1 cellular context compared by ENCODE assay signal in genomic region chr2:53668624-53669026, GRCh38.
TF ChIP-seq lines count a peak whose summit lies in the region.

No MANE protein-coding gene starts in this region.

TF ChIP-seq in K562, 482 proteins besides CTCF, POLR2A, EP300 and RAD21 (continued from another document and continues in another):
- TF ChIP-seq, protein P1, sequence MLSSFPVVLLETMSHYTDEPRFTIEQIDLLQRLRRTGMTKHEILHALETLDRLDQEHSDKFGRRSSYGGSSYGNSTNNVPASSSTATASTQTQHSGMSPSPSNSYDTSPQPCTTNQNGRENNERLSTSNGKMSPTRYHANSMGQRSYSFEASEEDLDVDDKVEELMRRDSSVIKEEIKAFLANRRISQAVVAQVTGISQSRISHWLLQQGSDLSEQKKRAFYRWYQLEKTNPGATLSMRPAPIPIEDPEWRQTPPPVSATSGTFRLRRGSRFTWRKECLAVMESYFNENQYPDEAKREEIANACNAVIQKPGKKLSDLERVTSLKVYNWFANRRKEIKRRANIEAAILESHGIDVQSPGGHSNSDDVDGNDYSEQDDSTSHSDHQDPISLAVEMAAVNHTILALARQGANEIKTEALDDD (IDR thresholded peaks at IDR 0.05) = peak; percentile 19; the same call in 1 of the 2 replicates
- TF ChIP-seq ZNF324 (CRISPR knock-in tag; IDR thresholded peaks at IDR 0.05) (no peak), XRCC5 (IDR thresholded peaks at IDR 0.05; ENCODE audit: low read depth, low read length) (no peak), ZNF655 (CRISPR knock-in tag; IDR thresholded peaks at IDR 0.05) (no peak), MBD2 (IDR thresholded peaks at IDR 0.05; ENCODE audit: borderline replicate concordance, low read depth) (peak; percentile 33; the same call in 1 of the 2 replicates), ZNF644 (tag; IDR thresholded peaks at IDR 0.05; ENCODE audit: low read depth) (peak; percentile 23; the same call in 1 of the 2 replicates), HINFP (tag; conservative IDR thresholded peaks at IDR 0.05; ENCODE audit: low read depth) (no peak), KLF10 (CRISPR knock-in tag; IDR thresholded peaks at IDR 0.05) (no peak), GATA2 (CRISPR knock-in tag; IDR thresholded peaks at IDR 0.05) (peak; percentile 80), ID3 (CRISPR knock-in tag; IDR thresholded peaks at IDR 0.05) (no peak), ID3 (tag; IDR thresholded peaks at IDR 0.05) (no peak), PURB (CRISPR knock-in tag; IDR thresholded peaks at IDR 0.05; ENCODE audit: low read depth) (no peak), SP1 (CRISPR knock-in tag; IDR thresholded peaks at IDR 0.05) (peak; percentile 46; the same call in 1 of the 2 replicates), PCBP1 (IDR thresholded peaks at IDR 0.05; ENCODE audit: low read depth, low read length, poor library complexity, severe bottlenecking) (no peak), ZNF766 (CRISPR knock-in tag; conservative IDR thresholded peaks at IDR 0.05) (0 out of 2 replicates have a peak, but pooled peaks have one; percentile 33), ZNF778 (CRISPR knock-in tag; IDR thresholded peaks at IDR 0.05) (no peak), ZNF639 (CRISPR knock-in tag; conservative IDR thresholded peaks at IDR 0.05 in 1 of 2, IDR thresholded peaks at IDR 0.05 in 1 of 2) (0 out of 4 replicates have a peak, but pooled peaks of 1 of the 2 experiments have one; percentile 39), MTA1 (IDR thresholded peaks at IDR 0.05; ENCODE audit: borderline replicate concordance) (peak; percentile 79), ZNF146 (CRISPR knock-in tag; IDR thresholded peaks at IDR 0.05; ENCODE audit: unreplicated experiment) (no peak), FIP1L1 (IDR thresholded peaks at IDR 0.05; ENCODE audit: low read depth, low read length, poor library complexity, severe bottlenecking) (no peak), ETV1 (tag; conservative IDR thresholded peaks at IDR 0.05; ENCODE audit: low read depth) (no peak), CCNT2 (IDR thresholded peaks at IDR 0.05; ENCODE audit: borderline replicate concordance, extremely low read depth, insufficient read length, low read depth, low read length) (peak; percentile 6), PHF20 (IDR thresholded peaks at IDR 0.05; ENCODE audit: partially characterized antibody) (no peak), SIN3A (IDR thresholded peaks at IDR 0.05; ENCODE audit: borderline replicate concordance in 2 of 2, control insufficient read depth in 1 of 2, low read depth in 2 of 2, low read length in 2 of 2) (no peak), XRCC4 (IDR thresholded peaks at IDR 0.05; ENCODE audit: extremely low read depth, insufficient read depth, insufficient read length) (no peak), CHD2 (IDR thresholded peaks at IDR 0.05; ENCODE audit: low read depth, low read length) (no peak), PRPF4 (IDR thresholded peaks at IDR 0.05; ENCODE audit: insufficient read depth, low read depth, low read length, poor library complexity, severe bottlenecking) (no peak)
- TF ChIP-seq, protein P2, sequence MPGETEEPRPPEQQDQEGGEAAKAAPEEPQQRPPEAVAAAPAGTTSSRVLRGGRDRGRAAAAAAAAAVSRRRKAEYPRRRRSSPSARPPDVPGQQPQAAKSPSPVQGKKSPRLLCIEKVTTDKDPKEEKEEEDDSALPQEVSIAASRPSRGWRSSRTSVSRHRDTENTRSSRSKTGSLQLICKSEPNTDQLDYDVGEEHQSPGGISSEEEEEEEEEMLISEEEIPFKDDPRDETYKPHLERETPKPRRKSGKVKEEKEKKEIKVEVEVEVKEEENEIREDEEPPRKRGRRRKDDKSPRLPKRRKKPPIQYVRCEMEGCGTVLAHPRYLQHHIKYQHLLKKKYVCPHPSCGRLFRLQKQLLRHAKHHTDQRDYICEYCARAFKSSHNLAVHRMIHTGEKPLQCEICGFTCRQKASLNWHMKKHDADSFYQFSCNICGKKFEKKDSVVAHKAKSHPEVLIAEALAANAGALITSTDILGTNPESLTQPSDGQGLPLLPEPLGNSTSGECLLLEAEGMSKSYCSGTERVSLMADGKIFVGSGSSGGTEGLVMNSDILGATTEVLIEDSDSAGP (CRISPR knock-in tag; IDR thresholded peaks at IDR 0.05) = no peak
- TF ChIP-seq, protein P3, sequence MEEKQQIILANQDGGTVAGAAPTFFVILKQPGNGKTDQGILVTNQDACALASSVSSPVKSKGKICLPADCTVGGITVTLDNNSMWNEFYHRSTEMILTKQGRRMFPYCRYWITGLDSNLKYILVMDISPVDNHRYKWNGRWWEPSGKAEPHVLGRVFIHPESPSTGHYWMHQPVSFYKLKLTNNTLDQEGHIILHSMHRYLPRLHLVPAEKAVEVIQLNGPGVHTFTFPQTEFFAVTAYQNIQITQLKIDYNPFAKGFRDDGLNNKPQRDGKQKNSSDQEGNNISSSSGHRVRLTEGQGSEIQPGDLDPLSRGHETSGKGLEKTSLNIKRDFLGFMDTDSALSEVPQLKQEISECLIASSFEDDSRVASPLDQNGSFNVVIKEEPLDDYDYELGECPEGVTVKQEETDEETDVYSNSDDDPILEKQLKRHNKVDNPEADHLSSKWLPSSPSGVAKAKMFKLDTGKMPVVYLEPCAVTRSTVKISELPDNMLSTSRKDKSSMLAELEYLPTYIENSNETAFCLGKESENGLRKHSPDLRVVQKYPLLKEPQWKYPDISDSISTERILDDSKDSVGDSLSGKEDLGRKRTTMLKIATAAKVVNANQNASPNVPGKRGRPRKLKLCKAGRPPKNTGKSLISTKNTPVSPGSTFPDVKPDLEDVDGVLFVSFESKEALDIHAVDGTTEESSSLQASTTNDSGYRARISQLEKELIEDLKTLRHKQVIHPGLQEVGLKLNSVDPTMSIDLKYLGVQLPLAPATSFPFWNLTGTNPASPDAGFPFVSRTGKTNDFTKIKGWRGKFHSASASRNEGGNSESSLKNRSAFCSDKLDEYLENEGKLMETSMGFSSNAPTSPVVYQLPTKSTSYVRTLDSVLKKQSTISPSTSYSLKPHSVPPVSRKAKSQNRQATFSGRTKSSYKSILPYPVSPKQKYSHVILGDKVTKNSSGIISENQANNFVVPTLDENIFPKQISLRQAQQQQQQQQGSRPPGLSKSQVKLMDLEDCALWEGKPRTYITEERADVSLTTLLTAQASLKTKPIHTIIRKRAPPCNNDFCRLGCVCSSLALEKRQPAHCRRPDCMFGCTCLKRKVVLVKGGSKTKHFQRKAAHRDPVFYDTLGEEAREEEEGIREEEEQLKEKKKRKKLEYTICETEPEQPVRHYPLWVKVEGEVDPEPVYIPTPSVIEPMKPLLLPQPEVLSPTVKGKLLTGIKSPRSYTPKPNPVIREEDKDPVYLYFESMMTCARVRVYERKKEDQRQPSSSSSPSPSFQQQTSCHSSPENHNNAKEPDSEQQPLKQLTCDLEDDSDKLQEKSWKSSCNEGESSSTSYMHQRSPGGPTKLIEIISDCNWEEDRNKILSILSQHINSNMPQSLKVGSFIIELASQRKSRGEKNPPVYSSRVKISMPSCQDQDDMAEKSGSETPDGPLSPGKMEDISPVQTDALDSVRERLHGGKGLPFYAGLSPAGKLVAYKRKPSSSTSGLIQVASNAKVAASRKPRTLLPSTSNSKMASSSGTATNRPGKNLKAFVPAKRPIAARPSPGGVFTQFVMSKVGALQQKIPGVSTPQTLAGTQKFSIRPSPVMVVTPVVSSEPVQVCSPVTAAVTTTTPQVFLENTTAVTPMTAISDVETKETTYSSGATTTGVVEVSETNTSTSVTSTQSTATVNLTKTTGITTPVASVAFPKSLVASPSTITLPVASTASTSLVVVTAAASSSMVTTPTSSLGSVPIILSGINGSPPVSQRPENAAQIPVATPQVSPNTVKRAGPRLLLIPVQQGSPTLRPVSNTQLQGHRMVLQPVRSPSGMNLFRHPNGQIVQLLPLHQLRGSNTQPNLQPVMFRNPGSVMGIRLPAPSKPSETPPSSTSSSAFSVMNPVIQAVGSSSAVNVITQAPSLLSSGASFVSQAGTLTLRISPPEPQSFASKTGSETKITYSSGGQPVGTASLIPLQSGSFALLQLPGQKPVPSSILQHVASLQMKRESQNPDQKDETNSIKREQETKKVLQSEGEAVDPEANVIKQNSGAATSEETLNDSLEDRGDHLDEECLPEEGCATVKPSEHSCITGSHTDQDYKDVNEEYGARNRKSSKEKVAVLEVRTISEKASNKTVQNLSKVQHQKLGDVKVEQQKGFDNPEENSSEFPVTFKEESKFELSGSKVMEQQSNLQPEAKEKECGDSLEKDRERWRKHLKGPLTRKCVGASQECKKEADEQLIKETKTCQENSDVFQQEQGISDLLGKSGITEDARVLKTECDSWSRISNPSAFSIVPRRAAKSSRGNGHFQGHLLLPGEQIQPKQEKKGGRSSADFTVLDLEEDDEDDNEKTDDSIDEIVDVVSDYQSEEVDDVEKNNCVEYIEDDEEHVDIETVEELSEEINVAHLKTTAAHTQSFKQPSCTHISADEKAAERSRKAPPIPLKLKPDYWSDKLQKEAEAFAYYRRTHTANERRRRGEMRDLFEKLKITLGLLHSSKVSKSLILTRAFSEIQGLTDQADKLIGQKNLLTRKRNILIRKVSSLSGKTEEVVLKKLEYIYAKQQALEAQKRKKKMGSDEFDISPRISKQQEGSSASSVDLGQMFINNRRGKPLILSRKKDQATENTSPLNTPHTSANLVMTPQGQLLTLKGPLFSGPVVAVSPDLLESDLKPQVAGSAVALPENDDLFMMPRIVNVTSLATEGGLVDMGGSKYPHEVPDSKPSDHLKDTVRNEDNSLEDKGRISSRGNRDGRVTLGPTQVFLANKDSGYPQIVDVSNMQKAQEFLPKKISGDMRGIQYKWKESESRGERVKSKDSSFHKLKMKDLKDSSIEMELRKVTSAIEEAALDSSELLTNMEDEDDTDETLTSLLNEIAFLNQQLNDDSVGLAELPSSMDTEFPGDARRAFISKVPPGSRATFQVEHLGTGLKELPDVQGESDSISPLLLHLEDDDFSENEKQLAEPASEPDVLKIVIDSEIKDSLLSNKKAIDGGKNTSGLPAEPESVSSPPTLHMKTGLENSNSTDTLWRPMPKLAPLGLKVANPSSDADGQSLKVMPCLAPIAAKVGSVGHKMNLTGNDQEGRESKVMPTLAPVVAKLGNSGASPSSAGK (IDR thresholded peaks at IDR 0.05) = no peak; the same call in 1 of the 2 replicates
- TF ChIP-seq, protein P4, sequence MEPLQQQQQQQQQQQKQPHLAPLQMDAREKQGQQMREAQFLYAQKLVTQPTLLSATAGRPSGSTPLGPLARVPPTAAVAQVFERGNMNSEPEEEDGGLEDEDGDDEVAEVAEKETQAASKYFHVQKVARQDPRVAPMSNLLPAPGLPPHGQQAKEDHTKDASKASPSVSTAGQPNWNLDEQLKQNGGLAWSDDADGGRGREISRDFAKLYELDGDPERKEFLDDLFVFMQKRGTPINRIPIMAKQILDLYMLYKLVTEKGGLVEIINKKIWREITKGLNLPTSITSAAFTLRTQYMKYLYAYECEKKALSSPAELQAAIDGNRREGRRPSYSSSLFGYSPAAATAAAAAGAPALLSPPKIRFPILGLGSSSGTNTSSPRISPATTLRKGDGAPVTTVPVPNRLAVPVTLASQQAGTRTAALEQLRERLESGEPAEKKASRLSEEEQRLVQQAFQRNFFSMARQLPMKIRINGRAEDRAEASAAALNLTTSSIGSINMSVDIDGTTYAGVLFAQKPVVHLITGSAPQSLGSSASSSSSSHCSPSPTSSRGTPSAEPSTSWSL (CRISPR knock-in tag; IDR thresholded peaks at IDR 0.05; ENCODE audit: borderline replicate concordance) = no peak
- TF ChIP-seq, protein P5, sequence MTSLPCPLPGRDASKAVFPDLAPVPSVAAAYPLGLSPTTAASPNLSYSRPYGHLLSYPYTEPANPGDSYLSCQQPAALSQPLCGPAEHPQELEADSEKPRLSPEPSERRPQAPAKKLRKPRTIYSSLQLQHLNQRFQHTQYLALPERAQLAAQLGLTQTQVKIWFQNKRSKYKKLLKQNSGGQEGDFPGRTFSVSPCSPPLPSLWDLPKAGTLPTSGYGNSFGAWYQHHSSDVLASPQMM (CRISPR knock-in tag; IDR thresholded peaks at IDR 0.05) = no peak
- TF ChIP-seq, protein P6, sequence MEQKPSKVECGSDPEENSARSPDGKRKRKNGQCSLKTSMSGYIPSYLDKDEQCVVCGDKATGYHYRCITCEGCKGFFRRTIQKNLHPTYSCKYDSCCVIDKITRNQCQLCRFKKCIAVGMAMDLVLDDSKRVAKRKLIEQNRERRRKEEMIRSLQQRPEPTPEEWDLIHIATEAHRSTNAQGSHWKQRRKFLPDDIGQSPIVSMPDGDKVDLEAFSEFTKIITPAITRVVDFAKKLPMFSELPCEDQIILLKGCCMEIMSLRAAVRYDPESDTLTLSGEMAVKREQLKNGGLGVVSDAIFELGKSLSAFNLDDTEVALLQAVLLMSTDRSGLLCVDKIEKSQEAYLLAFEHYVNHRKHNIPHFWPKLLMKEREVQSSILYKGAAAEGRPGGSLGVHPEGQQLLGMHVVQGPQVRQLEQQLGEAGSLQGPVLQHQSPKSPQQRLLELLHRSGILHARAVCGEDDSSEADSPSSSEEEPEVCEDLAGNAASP (IDR thresholded peaks at IDR 0.05) = no peak
